16 cellular contexts compared by ENCODE assay signal in the genomic region with DNA sequence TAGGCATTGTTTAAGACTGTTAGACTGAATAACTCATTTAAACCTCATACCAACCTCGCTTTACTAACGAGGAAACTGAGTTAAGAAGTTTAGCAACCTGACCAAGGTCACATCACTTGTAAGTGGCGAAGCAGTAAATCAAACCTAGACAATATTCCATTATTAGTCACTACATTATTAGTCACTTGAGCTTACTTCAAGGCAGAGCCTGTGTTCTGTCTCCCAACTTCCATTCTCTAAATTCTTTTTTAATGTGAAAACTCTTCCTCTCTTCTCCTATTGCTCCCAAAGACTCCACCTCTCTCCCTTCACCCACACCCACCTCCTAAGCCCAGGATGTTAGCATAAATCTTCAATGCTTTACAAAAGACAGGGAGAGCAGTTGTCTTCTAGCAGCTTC.
"Had no signal": no experiment of that assay in that cellular context is flagged by ENCODE, and none has a peak within 500 bp of the region (broad histone marks: within the 10 kb centered on the region; RNA-seq: fewer than 3 reads in every experiment).

No MANE protein-coding gene starts in this region.

- H3K36me3 Mint-ChIP-seq: brain had no signal

- DNase-seq: activated CD4-positive, alpha-beta T cell treated with anti-CD3 and anti-CD28 coated beads, Interleukin-2, amount 10 ng/mL, durations not matched to agents 7 days and 5 days; activated CD4-positive, CD25-positive, alpha-beta regulatory T cell; activated naive CD4-positive, alpha-beta T cell treated with anti-CD3 and anti-CD28 coated beads, Interleukin-2, amount 50 U/mL, for 16 hours; adrenal gland; cerebellar nuclear complex; dermis blood vessel endothelial cell; heart left ventricle; islet precursor cell; left ventricle myocardium inferior; mesenchymal stem cell; stimulated activated CD4-positive, alpha-beta T cell treated with anti-CD3 and anti-CD28 coated beads, Interleukin-4, amount 100 ng/mL, for 1 hour; T-helper 17 cell; upper lobe of left lung had no signal

- H3K27me3 ChIP-seq: adrenal gland, heart left ventricle, upper lobe of left lung had no signal

- H3K27ac ChIP-seq: heart left ventricle, left ventricle myocardium inferior, upper lobe of left lung had no signal

- H3K4me1 Mint-ChIP-seq: activated CD4-positive, alpha-beta T cell treated with anti-CD3 and anti-CD28 coated beads, Interleukin-2, amount 10 ng/mL, durations not matched to agents 7 days and 5 days; T-helper 17 cell had no signal

- H3K27me3 Mint-ChIP-seq: activated CD4-positive, alpha-beta T cell treated with anti-CD3 and anti-CD28 coated beads, Interleukin-2, amount 10 ng/mL, durations not matched to agents 7 days and 5 days; brain; stimulated activated naive CD8-positive, alpha-beta T cell treated with anti-CD3 and anti-CD28 coated beads, Interleukin-15, Interleukin-2, amounts not matched to agents 100 ng/mL and 50 ng/mL, for 24 hours; T-helper 17 cell had no signal

- ATAC-seq: heart left ventricle, T-helper 17 cell had no signal

- FAIRE-seq: frontal cortex had no signal

- H3K9me3 Mint-ChIP-seq: brain; stimulated activated naive CD8-positive, alpha-beta T cell treated with anti-CD3 and anti-CD28 coated beads, Interleukin-15, Interleukin-2, amounts not matched to agents 100 ng/mL and 50 ng/mL, for 24 hours had no signal

- H3K4me3 ChIP-seq: adrenal gland, heart left ventricle, left ventricle myocardium inferior, upper lobe of left lung had no signal

- H3K4me3 Mint-ChIP-seq: activated CD4-positive, alpha-beta T cell treated with anti-CD3 and anti-CD28 coated beads, Interleukin-2, amount 10 ng/mL, durations not matched to agents 7 days and 5 days; brain; stimulated activated naive CD8-positive, alpha-beta T cell treated with anti-CD3 and anti-CD28 coated beads, Interleukin-15, Interleukin-2, amounts not matched to agents 100 ng/mL and 50 ng/mL, for 24 hours; T-helper 17 cell had no signal

- H3K27ac Mint-ChIP-seq: activated CD4-positive, alpha-beta T cell treated with anti-CD3 and anti-CD28 coated beads, Interleukin-2, amount 10 ng/mL, durations not matched to agents 7 days and 5 days; brain; stimulated activated naive CD8-positive, alpha-beta T cell treated with anti-CD3 and anti-CD28 coated beads, Interleukin-15, Interleukin-2, amounts not matched to agents 100 ng/mL and 50 ng/mL, for 24 hours; T-helper 17 cell had no signal

- H3K4me1 ChIP-seq: heart left ventricle, left ventricle myocardium inferior had no signal
